Comparison of ENCODE assay signal across 15 cellular contexts in genomic region chr11:73539506-73540084, GRCh38.
"Had no signal": no experiment of that assay in that cellular context is flagged by ENCODE, and none has a peak within 500 bp of the region (broad histone marks: within the 10 kb centered on the region; RNA-seq: fewer than 3 reads in every experiment).

No MANE protein-coding gene starts in this region.

- DNase-seq: activated CD4-positive, alpha-beta T cell treated with anti-CD3 and anti-CD28 coated beads for 48 hours; activated CD8-positive, alpha-beta memory T cell treated with anti-CD3 and anti-CD28 coated beads, Interleukin-2, amount 50 U/mL, for 48 hours; activated CD8-positive, alpha-beta T cell treated with anti-CD3 and anti-CD28 coated beads, Interleukin-2, amount 10 ng/mL, durations not matched to agents 7 days and 5 days; activated naive CD4-positive, alpha-beta T cell; colonic mucosa; foreskin keratinocyte; heart right ventricle; islet precursor cell; left ventricle myocardium superior; mesenchymal stem cell; pancreas; stimulated activated CD4-positive, alpha-beta T cell treated with anti-CD3 and anti-CD28 coated beads, Interleukin-4, amount 100 ng/mL, for 24 hours; stimulated activated naive CD8-positive, alpha-beta T cell treated with anti-CD3 and anti-CD28 coated beads, Interleukin-15, amount 100 ng/mL, for 72 hours had no signal

- H3K4me3 Mint-ChIP-seq: activated T-helper 1 cell treated with anti-CD3 and anti-CD28 coated beads, Interleukin-12 subunit alpha, Interleukin-12 subunit beta, Interleukin-2, Interleukin-4 antibody, amounts not matched to agents 30 ng/mL and 10 ng/mL and 1 ng/mL, durations not matched to agents 14 hours and 24 hours and 36 hours; nephron; stimulated activated naive CD8-positive, alpha-beta T cell treated with anti-CD3 and anti-CD28 coated beads, Interleukin-15, amount 100 ng/mL, for 72 hours had no signal

- ATAC-seq: foreskin keratinocyte; heart right ventricle; left ventricle myocardium superior; pancreas; stimulated activated naive CD8-positive, alpha-beta T cell treated with anti-CD3 and anti-CD28 coated beads, Interleukin-15, amount 100 ng/mL, for 72 hours had no signal

- H3K27me3 Mint-ChIP-seq: stimulated activated naive CD8-positive, alpha-beta T cell treated with anti-CD3 and anti-CD28 coated beads, Interleukin-15, amount 100 ng/mL, for 72 hours had no signal

- H3K27ac Mint-ChIP-seq: nephron had no signal

- H3K4me1 Mint-ChIP-seq: nephron had no signal

- H3K9me3 Mint-ChIP-seq: activated T-helper 1 cell treated with anti-CD3 and anti-CD28 coated beads, Interleukin-12 subunit alpha, Interleukin-12 subunit beta, Interleukin-2, Interleukin-4 antibody, amounts not matched to agents 30 ng/mL and 10 ng/mL and 1 ng/mL, durations not matched to agents 14 hours and 24 hours and 36 hours; nephron; stimulated activated naive CD8-positive, alpha-beta T cell treated with anti-CD3 and anti-CD28 coated beads, Interleukin-15, amount 100 ng/mL, for 72 hours had no signal
